8 cellular contexts compared by ENCODE assay signal in genomic region chr4:20544645-20545044, GRCh38.
DNase-seq lines count a peak whose midpoint lies in the region; ATAC-seq, FAIRE-seq and TF ChIP-seq lines count a peak whose summit lies in the region.

No MANE protein-coding gene starts in this region.

- H3K9me3 Mint-ChIP-seq in mesothelial cell of epicardium: no peaks in the 10 kb centered on the region

- H3K27me3 ChIP-seq in bronchial epithelial cell (ENCODE audit: control insufficient read depth, insufficient read depth, low read length): no peaks in the 10 kb centered on the region

- no peaks in the 10 kb centered on the region for H3K27me3 Mint-ChIP-seq in mesothelial cell of epicardium (ENCODE audit: low read depth)

- H3K4me1 Mint-ChIP-seq in mesothelial cell of epicardium: no peaks in the 10 kb centered on the region

- no peak overlapping the region for H3K4me3 ChIP-seq in bronchial epithelial cell (ENCODE audit: low read depth, low read length)

- no peak overlapping the region for H3K27ac Mint-ChIP-seq in mesothelial cell of epicardium

- ATAC-seq in HG03280 (IDR thresholded peaks at IDR 0.05; ENCODE audit: unreplicated experiment) (no peak), GM21717 (IDR thresholded peaks at IDR 0.05; ENCODE audit: unreplicated experiment) (no peak)

- no peak for FAIRE-seq in bronchial epithelial cell (lab: Jason Lieb, UNC)

- TF ChIP-seq CTCF in bronchial epithelial cell (IDR thresholded peaks at IDR 0.05; ENCODE audit: insufficient read depth, low read length, severe bottlenecking) (peak; percentile 35), mesothelial cell of epicardium (IDR thresholded peaks at IDR 0.05; ENCODE audit: unreplicated experiment) (peak; percentile 64)

- DNase-seq in NCI-H2029 treated with DMSO at 0.1 percent for 48 hours (lab: John Stamatoyannopoulos, UW) (peak; percentile 79), NCI-H2029 (lab: John Stamatoyannopoulos, UW) (no peak), NCI-H2227 (lab: John Stamatoyannopoulos, UW; ENCODE audit: unreplicated experiment) (peak; percentile 31), bronchial epithelial cell (ENCODE audit: low read depth) (peak; percentile 52), mesothelial cell of epicardium (ENCODE audit: low spot score in 2 of 2, unreplicated experiment in 2 of 2) (no peak), activated T-cell treated with anti-CD3 and anti-CD28 coated beads for 4 hours (no peak)

- peaks cover 22% of the 10 kb centered on the region for H3K36me3 Mint-ChIP-seq in mesothelial cell of epicardium

- no peaks in the 10 kb centered on the region for H3K36me3 ChIP-seq in bronchial epithelial cell (ENCODE audit: control insufficient read depth, insufficient read depth, low read length)

- H3K4me3 Mint-ChIP-seq in mesothelial cell of epicardium: no peak overlapping the region

Comparison
In these comparisons a context has a peak if more than half of its experiments do, and no peak if none do; other contexts are left out.
1. DNase-seq: peak in NCI-H2029 treated with DMSO at 0.1 percent for 48 hours (single experiment), NCI-H2227 (single experiment) and bronchial epithelial cell (single experiment); none in NCI-H2029 (single experiment), mesothelial cell of epicardium (0 of 2) and activated T-cell treated with anti-CD3 and anti-CD28 coated beads for 4 hours (single experiment).